8 cellular contexts compared by ENCODE assay signal in the genomic region with DNA sequence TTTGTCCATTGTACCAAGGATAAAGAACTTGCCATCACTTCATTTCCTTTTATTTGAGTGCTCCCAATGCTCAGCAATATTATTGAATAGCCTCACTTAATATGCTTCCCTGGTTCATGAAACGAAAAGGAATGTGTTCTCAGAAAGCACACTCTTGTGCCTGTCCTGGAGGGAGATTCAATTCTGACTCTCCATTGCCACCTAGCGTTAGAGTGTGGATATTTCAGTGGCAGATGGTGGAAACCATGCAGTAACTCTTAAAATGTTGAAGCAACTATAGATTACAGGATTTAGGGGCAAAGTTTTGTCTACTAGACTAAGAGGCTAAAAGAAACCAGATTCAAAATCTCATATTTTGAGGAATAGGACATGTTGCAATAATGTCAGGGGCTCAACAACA. TPM values are rescaled to one million over a fixed set of nuclear protein-coding genes. Genes with fewer than 3 reads are reported as not detected.
DNase-seq lines count a peak whose midpoint lies in the region; ATAC-seq, FAIRE-seq and TF ChIP-seq lines count a peak whose summit lies in the region.

No MANE protein-coding gene starts in this region.

- H3K36me3 ChIP-seq in brain microvascular endothelial cell (replicated peaks) (no peaks in the 10 kb centered on the region), thoracic aorta (peaks cover 6% of the 10 kb centered on the region)

- no peaks in the 10 kb centered on the region for H3K9me3 ChIP-seq in thoracic aorta

- in situ Hi-C loops in brain microvascular endothelial cell (cut with HindIII; ENCODE audit: low pct_ligation_motif_present, low sequenced_read_pairs), result no loop called here

- TF ChIP-seq CTCF in brain microvascular endothelial cell (IDR thresholded peaks at IDR 0.05; ENCODE audit: low read depth, low read length, missing control alignments) (peak; percentile 79), thoracic aorta (IDR thresholded peaks at IDR 0.05) (peak; percentile 65)

- H3K4me1 ChIP-seq in thoracic aorta (ENCODE audit: control insufficient read depth in 1 of 2, low read depth in 2 of 2), result no peaks in the 10 kb centered on the region

- H3K27ac ChIP-seq in brain microvascular endothelial cell (no peak overlapping the region), thoracic aorta (no peak overlapping the region)

- DNase-seq in activated naive CD4-positive, alpha-beta T cell treated with Interleukin-2 at 50 U/mL for 16 hours, result peak; percentile 42
- no peak for DNase-seq in activated naive CD4-positive, alpha-beta T cell (lab: John Stamatoyannopoulos, UW)
- DNase-seq in RCC 7860 (ENCODE audit: low spot score), result peak; percentile 29
- peak; percentile 58 for DNase-seq in brain microvascular endothelial cell
- peak; percentile 10 for DNase-seq in kidney glomerular epithelial cell (lab: John Stamatoyannopoulos, UW)
- no peak for DNase-seq in thoracic aorta (ENCODE audit: low spot score)

- no peak overlapping the region for H3K4me3 ChIP-seq in brain microvascular endothelial cell (ENCODE audit: low read depth, low read length)
- no peak overlapping the region for H3K4me3 ChIP-seq in thoracic aorta

- peak; percentile 58 for FAIRE-seq in RCC 7860 (lab: Jason Lieb, UNC)

- ATAC-seq in HG03159 (IDR thresholded peaks at IDR 0.05; ENCODE audit: unreplicated experiment) (peak; percentile 65), thoracic aorta (ENCODE audit: insufficient number of reproducible peaks, low FRiP score, low read depth) (no peak), GM21367 (IDR thresholded peaks at IDR 0.05; ENCODE audit: unreplicated experiment) (no peak)

- H3K27me3 ChIP-seq in brain microvascular endothelial cell (replicated peaks) (no peaks in the 10 kb centered on the region), thoracic aorta (replicated peaks; ENCODE audit: insufficient read depth) (no peaks in the 10 kb centered on the region)

RNA-seq across cellular contexts. Expression of gene GAB3, which starts 36.0 kb away (rescaled TPM):
- 10 to 100 TPM in 1 of 2 donors, 1 to 10 TPM in 1; 9.2 to 10.9 TPM for total RNA-seq in thoracic aorta

RNA-seq across cellular contexts. Expression of gene DKC1, which starts 47.7 kb away (rescaled TPM):
- total RNA-seq in thoracic aorta, result 10 to 100 TPM; 14.9 to 67.2 TPM

Comparison
In these comparisons a context has a peak if more than half of its experiments do, and no peak if none do; other contexts are left out.
1. DNase-seq: peak in activated naive CD4-positive, alpha-beta T cell treated with Interleukin-2 at 50 U/mL for 16 hours (single experiment), RCC 7860 (single experiment), brain microvascular endothelial cell (single experiment) and kidney glomerular epithelial cell (single experiment); none in activated naive CD4-positive, alpha-beta T cell (0 of 4) and thoracic aorta (single experiment).